22 cellular contexts compared by ENCODE assay signal in genomic region chr17:77395609-77396008, GRCh38.
DNase-seq lines count a peak whose midpoint lies in the region; ATAC-seq and TF ChIP-seq lines count a peak whose summit lies in the region.
"Had no signal": no experiment of that assay in that cellular context is flagged by ENCODE, and none has a peak within 500 bp of the region (broad histone marks: within the 10 kb centered on the region; RNA-seq: fewer than 3 reads in every experiment).

No MANE protein-coding gene starts in this region.

- H3K36me3 Mint-ChIP-seq in CD4-positive, alpha-beta T cell (ENCODE audit: low read depth), result peaks cover 17% of the 10 kb centered on the region
- peaks cover 8% of the 10 kb centered on the region for H3K36me3 Mint-ChIP-seq in osteocyte (ENCODE audit: unreplicated experiment)
- H3K36me3 Mint-ChIP-seq: naive B cell had no signal

- in situ Hi-C loops in Panc1 (cut with HindIII; ENCODE audit: low pct_unique_long_range_greater_than_20kb, low sequenced_read_pairs), result no loop called here

- no peaks in the 10 kb centered on the region for H3K9me3 ChIP-seq in CD4-positive, alpha-beta T cell (ENCODE audit: control insufficient read depth, low read length)
- H3K9me3 ChIP-seq in Panc1 (ENCODE audit: control insufficient read depth, insufficient read depth, low read depth, low read length), result no peaks in the 10 kb centered on the region
- H3K9me3 ChIP-seq in esophagus squamous epithelium, result no peaks in the 10 kb centered on the region
- H3K9me3 ChIP-seq: tibial nerve had no signal

- H3K4me1 ChIP-seq in Panc1 (ENCODE audit: control insufficient read depth, insufficient read depth, low read length) (peaks cover 73% of the 10 kb centered on the region), esophagus squamous epithelium (peaks cover 53 to 100% (median 54%) of the 10 kb centered on the region in 3 donors)

- no peaks in the 10 kb centered on the region for H3K9me3 Mint-ChIP-seq in CD4-positive, alpha-beta T cell
- H3K9me3 Mint-ChIP-seq in osteocyte (ENCODE audit: unreplicated experiment), result no peaks in the 10 kb centered on the region
- H3K9me3 Mint-ChIP-seq: activated naive CD8-positive, alpha-beta T cell treated with anti-CD3 and anti-CD28 coated beads for 36 hours; naive B cell; stimulated activated naive CD8-positive, alpha-beta T cell treated with anti-CD3 and anti-CD28 coated beads, Interleukin-15, amount 100 ng/mL, for 72 hours had no signal

- H3K27ac Mint-ChIP-seq in CD4-positive, alpha-beta T cell, result peak overlapping the region; percentile 96
- peak overlapping the region; percentile 81 for H3K27ac Mint-ChIP-seq in osteocyte (ENCODE audit: unreplicated experiment)
- H3K27ac Mint-ChIP-seq: activated CD8-positive, alpha-beta memory T cell treated with anti-CD3 and anti-CD28 coated beads, Interleukin-2, amount 10 ng/mL, durations not matched to agents 7 days and 5 days; activated naive CD8-positive, alpha-beta T cell treated with anti-CD3 and anti-CD28 coated beads for 36 hours had no signal

- no peaks in the 10 kb centered on the region for H3K36me3 ChIP-seq in Panc1 (ENCODE audit: control insufficient read depth, insufficient read depth, low read length)
- H3K36me3 ChIP-seq in esophagus squamous epithelium, result peaks cover 0 to 29% (median 0%) of the 10 kb centered on the region in 3 donors
- H3K36me3 ChIP-seq: tibial nerve had no signal

- no peak overlapping the region for H3K27ac ChIP-seq in CD4-positive, alpha-beta T cell (ENCODE audit: low read depth, low read length)
- no peak overlapping the region for H3K27ac ChIP-seq in Panc1 (ENCODE audit: low read length)
- peak overlapping the region in 3 of 4 donors; percentile 78 to 87 (median 81) for H3K27ac ChIP-seq in esophagus squamous epithelium

- H3K4me3 ChIP-seq in Panc1 (ENCODE audit: low read depth in 2 of 2, low read length in 2 of 2) (no peak overlapping the region), esophagus squamous epithelium (no peak overlapping the region)
- H3K4me3 ChIP-seq: hepatocyte, tibial nerve had no signal

- H3K4me1 Mint-ChIP-seq in CD4-positive, alpha-beta T cell (ENCODE audit: low read depth), result peaks cover 92% of the 10 kb centered on the region
- H3K4me1 Mint-ChIP-seq in osteocyte (ENCODE audit: unreplicated experiment), result peaks cover 73% of the 10 kb centered on the region

- TSS peak; percentile 65 for BruUV-seq in Panc1 (replicated peaks; lab: Mats Ljungman, UMichigan)

- DNase-seq in CD4-positive, alpha-beta T cell, result no peak
- DNase-seq in Panc1 (ENCODE audit: low read depth, low spot score), result no peak
- no peak for DNase-seq in esophagus squamous epithelium (lab: John Stamatoyannopoulos, UW)
- no peak for DNase-seq in osteocyte (ENCODE audit: extremely low spot score, unreplicated experiment)
- DNase-seq in activated CD4-positive, alpha-beta T cell treated with anti-CD3 and anti-CD28 coated beads for 1 hour, result no peak
- DNase-seq: activated CD4-positive, alpha-beta T cell treated with anti-CD3 and anti-CD28 coated beads for 36 hours; activated CD8-positive, alpha-beta memory T cell treated with anti-CD3 and anti-CD28 coated beads, Interleukin-2, amount 10 ng/mL, durations not matched to agents 7 days and 5 days; activated naive CD8-positive, alpha-beta T cell treated with anti-CD3 and anti-CD28 coated beads for 36 hours; IMR-90; mesendoderm; naive B cell; NCI-H1092 treated with DMSO at 0.1 percent for 48 hours; NCI-H187 treated with DMSO at 0.1 percent for 48 hours; NCI-H82; OCI-M1; Right ventricle myocardium superior; stimulated activated CD4-positive, alpha-beta T cell treated with anti-CD3 and anti-CD28 coated beads, Interleukin-15, amount 100 ng/mL, for 24 hours; stimulated activated naive CD8-positive, alpha-beta T cell treated with anti-CD3 and anti-CD28 coated beads, Interleukin-15, amount 100 ng/mL, for 72 hours had no signal

- WGBS in esophagus squamous epithelium, 2 donors, result 68 to 80% methylated on average over 10 of the region's 10 CpGs

- TF ChIP-seq CTCF in CD4-positive, alpha-beta T cell (IDR thresholded peaks at IDR 0.05), result no peak
- TF ChIP-seq CTCF in Panc1 (IDR thresholded peaks at IDR 0.05), result no peak
- TF ChIP-seq CTCF in esophagus squamous epithelium (IDR thresholded peaks at IDR 0.05), result no peak
- TF ChIP-seq CTCF in osteocyte (IDR thresholded peaks at IDR 0.05), result no peak

- no peak for ATAC-seq in CD4-positive, alpha-beta T cell (ENCODE audit: poor library complexity)
- no peak for ATAC-seq in Panc1
- no peak for ATAC-seq in HG02852 (IDR thresholded peaks at IDR 0.05; ENCODE audit: unreplicated experiment)
- no peak for ATAC-seq in GM21737 (IDR thresholded peaks at IDR 0.05; ENCODE audit: unreplicated experiment)
- ATAC-seq: activated CD4-positive, alpha-beta T cell treated with anti-CD3 and anti-CD28 coated beads for 36 hours; activated CD8-positive, alpha-beta memory T cell treated with anti-CD3 and anti-CD28 coated beads, Interleukin-2, amount 10 ng/mL, durations not matched to agents 7 days and 5 days; stimulated activated naive CD8-positive, alpha-beta T cell treated with anti-CD3 and anti-CD28 coated beads, Interleukin-15, amount 100 ng/mL, for 72 hours had no signal

- H3K27me3 Mint-ChIP-seq in CD4-positive, alpha-beta T cell, result no peaks in the 10 kb centered on the region
- no peaks in the 10 kb centered on the region for H3K27me3 Mint-ChIP-seq in osteocyte (ENCODE audit: unreplicated experiment)
- H3K27me3 Mint-ChIP-seq: activated CD4-positive, alpha-beta T cell treated with anti-CD3 and anti-CD28 coated beads for 36 hours; activated CD8-positive, alpha-beta memory T cell treated with anti-CD3 and anti-CD28 coated beads, Interleukin-2, amount 10 ng/mL, durations not matched to agents 7 days and 5 days; activated naive CD8-positive, alpha-beta T cell treated with anti-CD3 and anti-CD28 coated beads for 36 hours; naive B cell; stimulated activated naive CD8-positive, alpha-beta T cell treated with anti-CD3 and anti-CD28 coated beads, Interleukin-15, amount 100 ng/mL, for 72 hours had no signal

- no peak overlapping the region for H3K4me3 Mint-ChIP-seq in CD4-positive, alpha-beta T cell
- no peak overlapping the region for H3K4me3 Mint-ChIP-seq in osteocyte (ENCODE audit: unreplicated experiment)
- H3K4me3 Mint-ChIP-seq: activated CD4-positive, alpha-beta T cell treated with anti-CD3 and anti-CD28 coated beads for 36 hours; activated CD8-positive, alpha-beta memory T cell treated with anti-CD3 and anti-CD28 coated beads, Interleukin-2, amount 10 ng/mL, durations not matched to agents 7 days and 5 days; activated naive CD8-positive, alpha-beta T cell treated with anti-CD3 and anti-CD28 coated beads for 36 hours; stimulated activated naive CD8-positive, alpha-beta T cell treated with anti-CD3 and anti-CD28 coated beads, Interleukin-15, amount 100 ng/mL, for 72 hours had no signal

- H3K27me3 ChIP-seq in CD4-positive, alpha-beta T cell (ENCODE audit: control insufficient read depth, insufficient read depth, low read length), result no peaks in the 10 kb centered on the region
- H3K27me3 ChIP-seq in Panc1 (ENCODE audit: control insufficient read depth, insufficient read depth, low read length) (no peaks in the 10 kb centered on the region), esophagus squamous epithelium (no peaks in the 10 kb centered on the region)
- H3K27me3 ChIP-seq: hepatocyte, tibial nerve had no signal

- CTCF ChIA-PET in CD4-positive, alpha-beta T cell (lab: Charles Lee), result no interaction called here
- CTCF ChIA-PET in Panc1 (lab: Charles Lee), result interaction anchor here (0.6 kb wide), 1 partner anchor 11 kb away, joined by 5 read pairs; no protein-coding TSS in a partner anchor

- intact Hi-C loops in CD4-positive, alpha-beta T cell (cut with DNase I, micrococcal nuclease), result no loop called here
- intact Hi-C loops in Panc1 (cut with micrococcal nuclease; ENCODE audit: unreplicated experiment) (loop anchor here (10.0 kb wide), 1 partner anchor 61 kb away; no protein-coding TSS in a partner anchor), esophagus squamous epithelium (cut with DNase I) (no loop called here)

- no peak for TF ChIP-seq POLR2A in esophagus squamous epithelium (IDR thresholded peaks at IDR 0.05)

- POLR2A ChIA-PET in CD4-positive, alpha-beta T cell (lab: Charles Lee), result interaction anchor here (1.0 kb wide), 1 partner anchor 71 kb away, joined by 3 read pairs; no protein-coding TSS in a partner anchor
- POLR2A ChIA-PET in Panc1 (lab: Charles Lee), result no interaction called here

Comparison
In these comparisons a context has a peak if more than half of its experiments do, and no peak if none do; other contexts are left out.
1. H3K27ac ChIP-seq: peak in esophagus squamous epithelium (3 of 4); none in CD4-positive, alpha-beta T cell (single experiment) and Panc1 (single experiment).